In the genomic region with DNA sequence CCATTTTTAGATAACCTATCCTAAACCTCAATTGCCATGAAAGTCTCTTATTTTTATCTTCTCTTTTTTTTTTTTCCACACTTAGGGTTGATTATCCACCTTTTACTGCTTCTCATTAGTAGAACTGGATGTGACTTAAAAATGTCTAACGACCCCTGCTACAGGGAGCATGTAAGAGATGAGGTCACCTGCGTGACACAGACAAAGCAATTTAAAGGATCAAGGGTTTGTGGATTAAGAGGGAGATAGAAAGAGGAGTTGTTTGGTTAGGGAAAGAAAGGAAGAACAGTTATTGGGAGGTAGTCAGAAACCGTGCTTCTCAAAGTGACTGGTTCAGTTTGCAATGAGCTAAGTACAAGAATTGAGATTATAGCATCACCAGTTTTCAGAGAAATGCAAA, we compare ENCODE assay signal across 20 cellular contexts.
"Had no signal": no experiment of that assay in that cellular context is flagged by ENCODE, and none has a peak within 500 bp of the region (broad histone marks: within the 10 kb centered on the region; RNA-seq: fewer than 3 reads in every experiment).

No MANE protein-coding gene starts in this region.

- DNase-seq: activated CD4-positive, alpha-beta memory T cell treated with anti-CD3 and anti-CD28 coated beads, Interleukin-2, amount 10 ng/mL, durations not matched to agents 7 days and 5 days; activated CD4-positive, alpha-beta T cell treated with anti-CD3 and anti-CD28 coated beads for 36 hours; activated CD4-positive, alpha-beta T cell treated with anti-CD3 and anti-CD28 coated beads, Interleukin-2, amount 50 U/mL, for 1 hour; activated gamma-delta T cell; activated naive CD4-positive, alpha-beta T cell treated with anti-CD3 and anti-CD28 coated beads for 36 hours; activated T-cell treated with anti-CD3 and anti-CD28 coated beads for 4 hours; activated T-cell treated with anti-CD3 and anti-CD28 coated beads, Interleukin-2, amount 50 U/mL, for 48 hours; amygdala; KBM-7; NCI-H1048; NCI-H1694; NCI-H2029; NCI-H2107; NCI-H510A; NCI-H526 treated with DMSO at 0.1 percent for 48 hours; SIG-M5; T-helper 1 cell had no signal

- ATAC-seq: activated CD4-positive, alpha-beta T cell treated with anti-CD3 and anti-CD28 coated beads for 36 hours; activated T-helper 17 cell treated with anti-CD3 and anti-CD28 coated beads, Interleukin-2, amount 50 U/mL, for 72 hours had no signal

- H3K4me3 ChIP-seq: SK-N-MC had no signal

- H3K27ac ChIP-seq: SK-N-MC, VCaP had no signal
